1 cellular context compared by ENCODE assay signal in the genomic region with DNA sequence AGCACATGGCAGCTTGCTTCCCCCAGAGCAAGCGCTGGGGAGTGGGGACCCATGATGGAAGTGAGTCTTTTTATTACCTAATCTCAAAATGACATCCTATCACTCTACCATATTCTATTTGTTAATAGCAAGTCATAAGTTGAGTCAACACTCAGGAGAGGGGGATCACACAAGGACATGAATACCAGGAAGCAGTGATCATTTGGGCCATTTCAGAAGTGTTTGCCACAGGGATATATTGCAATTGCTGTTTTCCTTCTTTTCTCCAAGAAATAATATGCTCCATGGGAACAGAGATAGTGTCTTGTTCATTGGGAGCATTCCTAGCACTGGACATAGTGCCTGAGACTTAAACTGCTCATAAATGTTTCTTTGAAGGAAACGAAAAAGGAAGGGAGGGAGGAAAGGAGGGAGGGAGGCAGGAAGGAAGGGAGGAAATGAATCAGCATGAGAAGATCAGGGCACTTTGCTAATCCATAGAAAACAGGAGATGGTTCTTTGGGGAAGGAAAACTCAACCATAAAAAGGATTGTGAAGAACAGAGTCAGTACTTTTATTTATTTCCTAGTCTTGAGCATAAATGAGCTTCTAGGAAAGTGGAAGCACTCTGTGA.
TF ChIP-seq lines count a peak whose summit lies in the region.

No MANE protein-coding gene starts in this region.

TF ChIP-seq in K562, 482 proteins besides CTCF, POLR2A, EP300 and RAD21 (continues in another document):
- TF ChIP-seq BCL6 (CRISPR knock-in tag; IDR thresholded peaks at IDR 0.05): no peak
- TF ChIP-seq YBX1 (IDR thresholded peaks at IDR 0.05): no peak
- no peak for TF ChIP-seq TRIM24 (IDR thresholded peaks at IDR 0.05)
- TF ChIP-seq ZNF263 (CRISPR knock-in tag; IDR thresholded peaks at IDR 0.05; ENCODE audit: borderline replicate concordance): no peak
- TF ChIP-seq HNRNPL (IDR thresholded peaks at IDR 0.05; ENCODE audit: low read depth, low read length): no peak
- TF ChIP-seq CCAR2 (IDR thresholded peaks at IDR 0.05; ENCODE audit: low read depth, low read length): no peak
- no peak for TF ChIP-seq HNRNPH1 (optimal IDR thresholded peaks at IDR 0.05; ENCODE audit: low read depth, low read length)
- TF ChIP-seq RFX1 (IDR thresholded peaks at IDR 0.05): no peak
- no peak for TF ChIP-seq MCM5 (IDR thresholded peaks at IDR 0.05; ENCODE audit: low read depth)
- TF ChIP-seq, protein P1, sequence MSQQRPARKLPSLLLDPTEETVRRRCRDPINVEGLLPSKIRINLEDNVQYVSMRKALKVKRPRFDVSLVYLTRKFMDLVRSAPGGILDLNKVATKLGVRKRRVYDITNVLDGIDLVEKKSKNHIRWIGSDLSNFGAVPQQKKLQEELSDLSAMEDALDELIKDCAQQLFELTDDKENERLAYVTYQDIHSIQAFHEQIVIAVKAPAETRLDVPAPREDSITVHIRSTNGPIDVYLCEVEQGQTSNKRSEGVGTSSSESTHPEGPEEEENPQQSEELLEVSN (IDR thresholded peaks at IDR 0.05; ENCODE audit: borderline replicate concordance in 1 of 2, extremely low read depth in 1 of 2, insufficient read depth in 1 of 2, insufficient read length in 1 of 2, low read depth in 1 of 2, low read length in 1 of 2, poor library complexity in 1 of 2, severe bottlenecking in 1 of 2): no peak
- no peak for TF ChIP-seq FOXM1 (IDR thresholded peaks at IDR 0.05; ENCODE audit: low read depth)
- no peak for TF ChIP-seq FOXM1 (CRISPR knock-in tag; IDR thresholded peaks at IDR 0.05; ENCODE audit: low read depth)
- no peak for TF ChIP-seq POU5F1 (IDR thresholded peaks at IDR 0.05; ENCODE audit: borderline replicate concordance, low read depth, low read length, partially characterized antibody)
- no peak for TF ChIP-seq STAT5B (CRISPR knock-in tag; IDR thresholded peaks at IDR 0.05)
- no peak for TF ChIP-seq ZFP1 (CRISPR knock-in tag; IDR thresholded peaks at IDR 0.05)
- TF ChIP-seq, protein P2, sequence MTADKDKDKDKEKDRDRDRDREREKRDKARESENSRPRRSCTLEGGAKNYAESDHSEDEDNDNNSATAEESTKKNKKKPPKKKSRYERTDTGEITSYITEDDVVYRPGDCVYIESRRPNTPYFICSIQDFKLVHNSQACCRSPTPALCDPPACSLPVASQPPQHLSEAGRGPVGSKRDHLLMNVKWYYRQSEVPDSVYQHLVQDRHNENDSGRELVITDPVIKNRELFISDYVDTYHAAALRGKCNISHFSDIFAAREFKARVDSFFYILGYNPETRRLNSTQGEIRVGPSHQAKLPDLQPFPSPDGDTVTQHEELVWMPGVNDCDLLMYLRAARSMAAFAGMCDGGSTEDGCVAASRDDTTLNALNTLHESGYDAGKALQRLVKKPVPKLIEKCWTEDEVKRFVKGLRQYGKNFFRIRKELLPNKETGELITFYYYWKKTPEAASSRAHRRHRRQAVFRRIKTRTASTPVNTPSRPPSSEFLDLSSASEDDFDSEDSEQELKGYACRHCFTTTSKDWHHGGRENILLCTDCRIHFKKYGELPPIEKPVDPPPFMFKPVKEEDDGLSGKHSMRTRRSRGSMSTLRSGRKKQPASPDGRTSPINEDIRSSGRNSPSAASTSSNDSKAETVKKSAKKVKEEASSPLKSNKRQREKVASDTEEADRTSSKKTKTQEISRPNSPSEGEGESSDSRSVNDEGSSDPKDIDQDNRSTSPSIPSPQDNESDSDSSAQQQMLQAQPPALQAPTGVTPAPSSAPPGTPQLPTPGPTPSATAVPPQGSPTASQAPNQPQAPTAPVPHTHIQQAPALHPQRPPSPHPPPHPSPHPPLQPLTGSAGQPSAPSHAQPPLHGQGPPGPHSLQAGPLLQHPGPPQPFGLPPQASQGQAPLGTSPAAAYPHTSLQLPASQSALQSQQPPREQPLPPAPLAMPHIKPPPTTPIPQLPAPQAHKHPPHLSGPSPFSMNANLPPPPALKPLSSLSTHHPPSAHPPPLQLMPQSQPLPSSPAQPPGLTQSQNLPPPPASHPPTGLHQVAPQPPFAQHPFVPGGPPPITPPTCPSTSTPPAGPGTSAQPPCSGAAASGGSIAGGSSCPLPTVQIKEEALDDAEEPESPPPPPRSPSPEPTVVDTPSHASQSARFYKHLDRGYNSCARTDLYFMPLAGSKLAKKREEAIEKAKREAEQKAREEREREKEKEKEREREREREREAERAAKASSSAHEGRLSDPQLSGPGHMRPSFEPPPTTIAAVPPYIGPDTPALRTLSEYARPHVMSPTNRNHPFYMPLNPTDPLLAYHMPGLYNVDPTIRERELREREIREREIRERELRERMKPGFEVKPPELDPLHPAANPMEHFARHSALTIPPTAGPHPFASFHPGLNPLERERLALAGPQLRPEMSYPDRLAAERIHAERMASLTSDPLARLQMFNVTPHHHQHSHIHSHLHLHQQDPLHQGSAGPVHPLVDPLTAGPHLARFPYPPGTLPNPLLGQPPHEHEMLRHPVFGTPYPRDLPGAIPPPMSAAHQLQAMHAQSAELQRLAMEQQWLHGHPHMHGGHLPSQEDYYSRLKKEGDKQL (CRISPR knock-in tag; IDR thresholded peaks at IDR 0.05; ENCODE audit: borderline replicate concordance): no peak
- no peak for TF ChIP-seq CTBP1 (IDR thresholded peaks at IDR 0.05; ENCODE audit: borderline replicate concordance)
- TF ChIP-seq, protein P3, sequence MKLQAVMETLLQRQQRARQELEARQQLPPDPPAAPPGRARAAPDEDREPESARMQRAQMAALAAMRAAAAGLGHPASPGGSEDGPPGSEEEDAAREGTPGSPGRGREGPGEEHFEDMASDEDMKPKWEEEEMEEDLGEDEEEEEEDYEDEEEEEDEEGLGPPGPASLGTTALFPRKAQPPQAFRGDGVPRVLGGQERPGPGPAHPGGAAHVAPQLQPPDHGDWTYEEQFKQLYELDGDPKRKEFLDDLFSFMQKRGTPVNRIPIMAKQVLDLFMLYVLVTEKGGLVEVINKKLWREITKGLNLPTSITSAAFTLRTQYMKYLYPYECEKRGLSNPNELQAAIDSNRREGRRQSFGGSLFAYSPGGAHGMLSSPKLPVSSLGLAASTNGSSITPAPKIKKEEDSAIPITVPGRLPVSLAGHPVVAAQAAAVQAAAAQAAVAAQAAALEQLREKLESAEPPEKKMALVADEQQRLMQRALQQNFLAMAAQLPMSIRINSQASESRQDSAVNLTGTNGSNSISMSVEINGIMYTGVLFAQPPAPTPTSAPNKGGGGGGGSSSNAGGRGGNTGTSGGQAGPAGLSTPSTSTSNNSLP (IDR thresholded peaks at IDR 0.05; ENCODE audit: borderline replicate concordance, low read depth, low read length): no peak
- peak; percentile 82 to 88; a peak in 3 of 4 replicates for TF ChIP-seq ETV6 (IDR thresholded peaks at IDR 0.05; ENCODE audit: borderline replicate concordance in 1 of 2, low read depth in 2 of 2, low read length in 1 of 2)
- no peak for TF ChIP-seq ETV6 (CRISPR knock-in tag; IDR thresholded peaks at IDR 0.05; ENCODE audit: borderline replicate concordance)
- TF ChIP-seq FIP1L1 (IDR thresholded peaks at IDR 0.05; ENCODE audit: low read depth, low read length, poor library complexity, severe bottlenecking): no peak
- no peak for TF ChIP-seq ZNF146 (CRISPR knock-in tag; IDR thresholded peaks at IDR 0.05; ENCODE audit: unreplicated experiment)
- TF ChIP-seq MEF2D (tag; conservative IDR thresholded peaks at IDR 0.05; ENCODE audit: low read depth): no peak
- no peak for TF ChIP-seq ATF7 (IDR thresholded peaks at IDR 0.05)
- TF ChIP-seq ARID1B (IDR thresholded peaks at IDR 0.05): 0 out of 2 replicates have a peak, but pooled peaks have one; percentile 21
- TF ChIP-seq, protein P4, sequence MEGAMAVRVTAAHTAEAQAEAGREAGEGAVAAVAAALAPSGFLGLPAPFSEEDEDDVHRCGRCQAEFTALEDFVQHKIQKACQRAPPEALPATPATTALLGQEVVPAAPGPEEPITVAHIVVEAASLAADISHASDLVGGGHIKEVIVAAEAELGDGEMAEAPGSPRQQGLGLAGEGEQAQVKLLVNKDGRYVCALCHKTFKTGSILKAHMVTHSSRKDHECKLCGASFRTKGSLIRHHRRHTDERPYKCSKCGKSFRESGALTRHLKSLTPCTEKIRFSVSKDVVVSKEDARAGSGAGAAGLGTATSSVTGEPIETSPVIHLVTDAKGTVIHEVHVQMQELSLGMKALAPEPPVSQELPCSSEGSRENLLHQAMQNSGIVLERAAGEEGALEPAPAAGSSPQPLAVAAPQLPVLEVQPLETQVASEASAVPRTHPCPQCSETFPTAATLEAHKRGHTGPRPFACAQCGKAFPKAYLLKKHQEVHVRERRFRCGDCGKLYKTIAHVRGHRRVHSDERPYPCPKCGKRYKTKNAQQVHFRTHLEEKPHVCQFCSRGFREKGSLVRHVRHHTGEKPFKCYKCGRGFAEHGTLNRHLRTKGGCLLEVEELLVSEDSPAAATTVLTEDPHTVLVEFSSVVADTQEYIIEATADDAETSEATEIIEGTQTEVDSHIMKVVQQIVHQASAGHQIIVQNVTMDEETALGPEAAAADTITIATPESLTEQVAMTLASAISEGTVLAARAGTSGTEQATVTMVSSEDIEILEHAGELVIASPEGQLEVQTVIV (CRISPR knock-in tag; IDR thresholded peaks at IDR 0.05; ENCODE audit: borderline replicate concordance): no peak
- TF ChIP-seq, protein P5, sequence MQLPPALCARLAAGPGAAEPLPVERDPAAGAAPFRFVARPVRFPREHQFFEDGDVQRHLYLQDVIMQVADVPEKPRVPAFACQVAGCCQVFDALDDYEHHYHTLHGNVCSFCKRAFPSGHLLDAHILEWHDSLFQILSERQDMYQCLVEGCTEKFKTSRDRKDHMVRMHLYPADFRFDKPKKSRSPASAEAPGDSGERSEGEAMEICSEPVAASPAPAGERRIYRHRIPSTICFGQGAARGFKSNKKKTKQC (CRISPR knock-in tag; IDR thresholded peaks at IDR 0.05): no peak
- no peak for TF ChIP-seq IFI16 (CRISPR knock-in tag; IDR thresholded peaks at IDR 0.05)
- TF ChIP-seq ILF3 (IDR thresholded peaks at IDR 0.05; ENCODE audit: borderline replicate concordance): no peak
- no peak for TF ChIP-seq JUN (IDR thresholded peaks at IDR 0.05; ENCODE audit: borderline replicate concordance, low read depth, low read length)
- no peak for TF ChIP-seq JUN (CRISPR knock-in tag; IDR thresholded peaks at IDR 0.05; ENCODE audit: borderline replicate concordance)
- no peak for TF ChIP-seq ZBTB8A (IDR thresholded peaks at IDR 0.05; ENCODE audit: partially characterized antibody)
- TF ChIP-seq, protein P6, sequence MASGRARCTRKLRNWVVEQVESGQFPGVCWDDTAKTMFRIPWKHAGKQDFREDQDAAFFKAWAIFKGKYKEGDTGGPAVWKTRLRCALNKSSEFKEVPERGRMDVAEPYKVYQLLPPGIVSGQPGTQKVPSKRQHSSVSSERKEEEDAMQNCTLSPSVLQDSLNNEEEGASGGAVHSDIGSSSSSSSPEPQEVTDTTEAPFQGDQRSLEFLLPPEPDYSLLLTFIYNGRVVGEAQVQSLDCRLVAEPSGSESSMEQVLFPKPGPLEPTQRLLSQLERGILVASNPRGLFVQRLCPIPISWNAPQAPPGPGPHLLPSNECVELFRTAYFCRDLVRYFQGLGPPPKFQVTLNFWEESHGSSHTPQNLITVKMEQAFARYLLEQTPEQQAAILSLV (tag; IDR thresholded peaks at IDR 0.05): no peak
- TF ChIP-seq, protein P7, sequence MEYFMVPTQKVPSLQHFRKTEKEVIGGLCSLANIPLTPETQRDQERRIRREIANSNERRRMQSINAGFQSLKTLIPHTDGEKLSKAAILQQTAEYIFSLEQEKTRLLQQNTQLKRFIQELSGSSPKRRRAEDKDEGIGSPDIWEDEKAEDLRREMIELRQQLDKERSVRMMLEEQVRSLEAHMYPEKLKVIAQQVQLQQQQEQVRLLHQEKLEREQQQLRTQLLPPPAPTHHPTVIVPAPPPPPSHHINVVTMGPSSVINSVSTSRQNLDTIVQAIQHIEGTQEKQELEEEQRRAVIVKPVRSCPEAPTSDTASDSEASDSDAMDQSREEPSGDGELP (CRISPR knock-in tag; IDR thresholded peaks at IDR 0.05; ENCODE audit: borderline replicate concordance): no peak
- TF ChIP-seq DMBX1 (CRISPR knock-in tag; IDR thresholded peaks at IDR 0.05; ENCODE audit: borderline replicate concordance): no peak
- no peak for TF ChIP-seq ARID2 (IDR thresholded peaks at IDR 0.05)
- TF ChIP-seq EHMT2 (IDR thresholded peaks at IDR 0.05): 0 out of 2 replicates have a peak, but pooled peaks have one; percentile 10
- TF ChIP-seq BRCA1 (IDR thresholded peaks at IDR 0.05): no peak
- no peak for TF ChIP-seq BRCA1 (CRISPR knock-in tag; IDR thresholded peaks at IDR 0.05)
- TF ChIP-seq SIX5 (IDR thresholded peaks at IDR 0.05; ENCODE audit: borderline replicate concordance in 1 of 2, insufficient read depth in 1 of 2, low read depth in 1 of 2, low read length in 2 of 2): no peak
- TF ChIP-seq MCM3 (IDR thresholded peaks at IDR 0.05): no peak
- no peak for TF ChIP-seq GTF2A2 (tag; IDR thresholded peaks at IDR 0.05)
- TF ChIP-seq NFE2 (IDR thresholded peaks at IDR 0.05; ENCODE audit: low read depth): peak; percentile 54
- TF ChIP-seq ZNF175 (CRISPR knock-in tag; IDR thresholded peaks at IDR 0.05; ENCODE audit: low read depth): 0 out of 2 replicates have a peak, but pooled peaks have one; percentile 27
- TF ChIP-seq, protein P8, sequence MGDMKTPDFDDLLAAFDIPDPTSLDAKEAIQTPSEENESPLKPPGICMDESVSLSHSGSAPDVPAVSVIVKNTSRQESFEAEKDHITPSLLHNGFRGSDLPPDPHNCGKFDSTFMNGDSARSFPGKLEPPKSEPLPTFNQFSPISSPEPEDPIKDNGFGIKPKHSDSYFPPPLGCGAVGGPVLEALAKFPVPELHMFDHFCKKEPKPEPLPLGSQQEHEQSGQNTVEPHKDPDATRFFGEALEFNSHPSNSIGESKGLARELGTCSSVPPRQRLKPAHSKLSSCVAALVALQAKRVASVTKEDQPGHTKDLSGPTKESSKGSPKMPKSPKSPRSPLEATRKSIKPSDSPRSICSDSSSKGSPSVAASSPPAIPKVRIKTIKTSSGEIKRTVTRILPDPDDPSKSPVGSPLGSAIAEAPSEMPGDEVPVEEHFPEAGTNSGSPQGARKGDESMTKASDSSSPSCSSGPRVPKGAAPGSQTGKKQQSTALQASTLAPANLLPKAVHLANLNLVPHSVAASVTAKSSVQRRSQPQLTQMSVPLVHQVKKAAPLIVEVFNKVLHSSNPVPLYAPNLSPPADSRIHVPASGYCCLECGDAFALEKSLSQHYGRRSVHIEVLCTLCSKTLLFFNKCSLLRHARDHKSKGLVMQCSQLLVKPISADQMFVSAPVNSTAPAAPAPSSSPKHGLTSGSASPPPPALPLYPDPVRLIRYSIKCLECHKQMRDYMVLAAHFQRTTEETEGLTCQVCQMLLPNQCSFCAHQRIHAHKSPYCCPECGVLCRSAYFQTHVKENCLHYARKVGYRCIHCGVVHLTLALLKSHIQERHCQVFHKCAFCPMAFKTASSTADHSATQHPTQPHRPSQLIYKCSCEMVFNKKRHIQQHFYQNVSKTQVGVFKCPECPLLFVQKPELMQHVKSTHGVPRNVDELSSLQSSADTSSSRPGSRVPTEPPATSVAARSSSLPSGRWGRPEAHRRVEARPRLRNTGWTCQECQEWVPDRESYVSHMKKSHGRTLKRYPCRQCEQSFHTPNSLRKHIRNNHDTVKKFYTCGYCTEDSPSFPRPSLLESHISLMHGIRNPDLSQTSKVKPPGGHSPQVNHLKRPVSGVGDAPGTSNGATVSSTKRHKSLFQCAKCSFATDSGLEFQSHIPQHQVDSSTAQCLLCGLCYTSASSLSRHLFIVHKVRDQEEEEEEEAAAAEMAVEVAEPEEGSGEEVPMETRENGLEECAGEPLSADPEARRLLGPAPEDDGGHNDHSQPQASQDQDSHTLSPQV (IDR thresholded peaks at IDR 0.05): no peak
- TF ChIP-seq CREM (IDR thresholded peaks at IDR 0.05; ENCODE audit: low read depth): no peak
- TF ChIP-seq NCOA1 (IDR thresholded peaks at IDR 0.05; ENCODE audit: low read depth): no peak
- no peak for TF ChIP-seq ZNF212 (CRISPR knock-in tag; IDR thresholded peaks at IDR 0.05)
- TF ChIP-seq NCOA2 (IDR thresholded peaks at IDR 0.05; ENCODE audit: partially characterized antibody in 2 of 2): no peak
- no peak for TF ChIP-seq SAFB (IDR thresholded peaks at IDR 0.05; ENCODE audit: borderline replicate concordance, low read depth, low read length)
- TF ChIP-seq PTTG1 (tag; IDR thresholded peaks at IDR 0.05; ENCODE audit: low read depth): no peak
